1 cellular context compared by ENCODE assay signal in the genomic region with DNA sequence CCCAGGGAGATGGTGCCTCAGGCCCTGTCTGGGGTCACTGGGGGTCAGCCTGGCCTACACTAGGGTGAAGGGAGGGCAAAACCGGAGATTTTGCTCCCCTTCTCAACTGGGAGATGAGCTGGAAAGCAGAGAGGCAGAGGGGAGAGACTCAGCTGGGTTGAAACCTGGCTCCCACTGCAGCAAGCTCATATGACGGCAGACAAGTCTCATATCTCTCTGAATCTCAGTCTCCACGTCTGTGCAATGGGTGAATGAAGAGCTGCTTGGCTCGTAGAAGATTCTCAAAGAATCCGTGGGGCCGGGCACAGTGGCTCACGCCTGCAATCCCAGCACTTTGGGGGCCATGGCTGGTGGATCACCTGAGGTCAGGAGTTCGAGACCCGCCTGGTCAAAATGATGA.
TF ChIP-seq lines count a peak whose summit lies in the region.

No MANE protein-coding gene starts in this region.

TF ChIP-seq in H1, 55 proteins besides CTCF, POLR2A, EP300 and RAD21:
- TF ChIP-seq KDM1A (IDR thresholded peaks at IDR 0.05; ENCODE audit: borderline replicate concordance, low read length), result peak; percentile 61; the same call in 1 of the 2 replicates
- TF ChIP-seq, protein P1, sequence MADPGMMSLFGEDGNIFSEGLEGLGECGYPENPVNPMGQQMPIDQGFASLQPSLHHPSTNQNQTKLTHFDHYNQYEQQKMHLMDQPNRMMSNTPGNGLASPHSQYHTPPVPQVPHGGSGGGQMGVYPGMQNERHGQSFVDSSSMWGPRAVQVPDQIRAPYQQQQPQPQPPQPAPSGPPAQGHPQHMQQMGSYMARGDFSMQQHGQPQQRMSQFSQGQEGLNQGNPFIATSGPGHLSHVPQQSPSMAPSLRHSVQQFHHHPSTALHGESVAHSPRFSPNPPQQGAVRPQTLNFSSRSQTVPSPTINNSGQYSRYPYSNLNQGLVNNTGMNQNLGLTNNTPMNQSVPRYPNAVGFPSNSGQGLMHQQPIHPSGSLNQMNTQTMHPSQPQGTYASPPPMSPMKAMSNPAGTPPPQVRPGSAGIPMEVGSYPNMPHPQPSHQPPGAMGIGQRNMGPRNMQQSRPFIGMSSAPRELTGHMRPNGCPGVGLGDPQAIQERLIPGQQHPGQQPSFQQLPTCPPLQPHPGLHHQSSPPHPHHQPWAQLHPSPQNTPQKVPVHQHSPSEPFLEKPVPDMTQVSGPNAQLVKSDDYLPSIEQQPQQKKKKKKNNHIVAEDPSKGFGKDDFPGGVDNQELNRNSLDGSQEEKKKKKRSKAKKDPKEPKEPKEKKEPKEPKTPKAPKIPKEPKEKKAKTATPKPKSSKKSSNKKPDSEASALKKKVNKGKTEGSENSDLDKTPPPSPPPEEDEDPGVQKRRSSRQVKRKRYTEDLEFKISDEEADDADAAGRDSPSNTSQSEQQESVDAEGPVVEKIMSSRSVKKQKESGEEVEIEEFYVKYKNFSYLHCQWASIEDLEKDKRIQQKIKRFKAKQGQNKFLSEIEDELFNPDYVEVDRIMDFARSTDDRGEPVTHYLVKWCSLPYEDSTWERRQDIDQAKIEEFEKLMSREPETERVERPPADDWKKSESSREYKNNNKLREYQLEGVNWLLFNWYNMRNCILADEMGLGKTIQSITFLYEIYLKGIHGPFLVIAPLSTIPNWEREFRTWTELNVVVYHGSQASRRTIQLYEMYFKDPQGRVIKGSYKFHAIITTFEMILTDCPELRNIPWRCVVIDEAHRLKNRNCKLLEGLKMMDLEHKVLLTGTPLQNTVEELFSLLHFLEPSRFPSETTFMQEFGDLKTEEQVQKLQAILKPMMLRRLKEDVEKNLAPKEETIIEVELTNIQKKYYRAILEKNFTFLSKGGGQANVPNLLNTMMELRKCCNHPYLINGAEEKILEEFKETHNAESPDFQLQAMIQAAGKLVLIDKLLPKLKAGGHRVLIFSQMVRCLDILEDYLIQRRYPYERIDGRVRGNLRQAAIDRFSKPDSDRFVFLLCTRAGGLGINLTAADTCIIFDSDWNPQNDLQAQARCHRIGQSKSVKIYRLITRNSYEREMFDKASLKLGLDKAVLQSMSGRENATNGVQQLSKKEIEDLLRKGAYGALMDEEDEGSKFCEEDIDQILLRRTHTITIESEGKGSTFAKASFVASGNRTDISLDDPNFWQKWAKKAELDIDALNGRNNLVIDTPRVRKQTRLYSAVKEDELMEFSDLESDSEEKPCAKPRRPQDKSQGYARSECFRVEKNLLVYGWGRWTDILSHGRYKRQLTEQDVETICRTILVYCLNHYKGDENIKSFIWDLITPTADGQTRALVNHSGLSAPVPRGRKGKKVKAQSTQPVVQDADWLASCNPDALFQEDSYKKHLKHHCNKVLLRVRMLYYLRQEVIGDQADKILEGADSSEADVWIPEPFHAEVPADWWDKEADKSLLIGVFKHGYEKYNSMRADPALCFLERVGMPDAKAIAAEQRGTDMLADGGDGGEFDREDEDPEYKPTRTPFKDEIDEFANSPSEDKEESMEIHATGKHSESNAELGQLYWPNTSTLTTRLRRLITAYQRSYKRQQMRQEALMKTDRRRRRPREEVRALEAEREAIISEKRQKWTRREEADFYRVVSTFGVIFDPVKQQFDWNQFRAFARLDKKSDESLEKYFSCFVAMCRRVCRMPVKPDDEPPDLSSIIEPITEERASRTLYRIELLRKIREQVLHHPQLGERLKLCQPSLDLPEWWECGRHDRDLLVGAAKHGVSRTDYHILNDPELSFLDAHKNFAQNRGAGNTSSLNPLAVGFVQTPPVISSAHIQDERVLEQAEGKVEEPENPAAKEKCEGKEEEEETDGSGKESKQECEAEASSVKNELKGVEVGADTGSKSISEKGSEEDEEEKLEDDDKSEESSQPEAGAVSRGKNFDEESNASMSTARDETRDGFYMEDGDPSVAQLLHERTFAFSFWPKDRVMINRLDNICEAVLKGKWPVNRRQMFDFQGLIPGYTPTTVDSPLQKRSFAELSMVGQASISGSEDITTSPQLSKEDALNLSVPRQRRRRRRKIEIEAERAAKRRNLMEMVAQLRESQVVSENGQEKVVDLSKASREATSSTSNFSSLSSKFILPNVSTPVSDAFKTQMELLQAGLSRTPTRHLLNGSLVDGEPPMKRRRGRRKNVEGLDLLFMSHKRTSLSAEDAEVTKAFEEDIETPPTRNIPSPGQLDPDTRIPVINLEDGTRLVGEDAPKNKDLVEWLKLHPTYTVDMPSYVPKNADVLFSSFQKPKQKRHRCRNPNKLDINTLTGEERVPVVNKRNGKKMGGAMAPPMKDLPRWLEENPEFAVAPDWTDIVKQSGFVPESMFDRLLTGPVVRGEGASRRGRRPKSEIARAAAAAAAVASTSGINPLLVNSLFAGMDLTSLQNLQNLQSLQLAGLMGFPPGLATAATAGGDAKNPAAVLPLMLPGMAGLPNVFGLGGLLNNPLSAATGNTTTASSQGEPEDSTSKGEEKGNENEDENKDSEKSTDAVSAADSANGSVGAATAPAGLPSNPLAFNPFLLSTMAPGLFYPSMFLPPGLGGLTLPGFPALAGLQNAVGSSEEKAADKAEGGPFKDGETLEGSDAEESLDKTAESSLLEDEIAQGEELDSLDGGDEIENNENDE (IDR thresholded peaks at IDR 0.05; ENCODE audit: insufficient replicate concordance, low read length), result no peak
TF ChIP-seq in H1: peak in this region for 1.
